ENCODE assay signal across 1 cellular context in the genomic region with DNA sequence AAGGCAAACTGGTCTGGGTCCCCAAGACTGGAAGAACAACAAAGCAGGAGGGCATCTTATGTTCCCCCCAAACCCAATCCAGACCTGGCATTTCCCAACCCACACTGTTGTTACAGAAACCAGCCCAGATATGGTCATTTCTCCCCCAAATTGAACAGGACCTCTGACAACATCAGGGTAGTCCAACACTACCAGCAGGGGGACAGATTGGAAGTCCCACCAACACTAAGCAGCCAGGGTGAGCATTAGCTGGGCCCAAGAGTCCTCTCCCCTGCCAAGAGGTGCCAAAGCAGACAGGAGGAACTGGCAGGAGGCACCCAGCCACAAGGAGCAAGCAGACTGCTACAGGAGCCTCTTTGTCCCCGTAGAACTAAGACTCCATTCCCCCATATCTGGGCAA.
TF ChIP-seq lines count a peak whose summit lies in the region.

No MANE protein-coding gene starts in this region.

TF ChIP-seq in HepG2, 621 proteins besides CTCF, POLR2A, EP300 and RAD21 (continued from another document):
- TF ChIP-seq, protein P1, sequence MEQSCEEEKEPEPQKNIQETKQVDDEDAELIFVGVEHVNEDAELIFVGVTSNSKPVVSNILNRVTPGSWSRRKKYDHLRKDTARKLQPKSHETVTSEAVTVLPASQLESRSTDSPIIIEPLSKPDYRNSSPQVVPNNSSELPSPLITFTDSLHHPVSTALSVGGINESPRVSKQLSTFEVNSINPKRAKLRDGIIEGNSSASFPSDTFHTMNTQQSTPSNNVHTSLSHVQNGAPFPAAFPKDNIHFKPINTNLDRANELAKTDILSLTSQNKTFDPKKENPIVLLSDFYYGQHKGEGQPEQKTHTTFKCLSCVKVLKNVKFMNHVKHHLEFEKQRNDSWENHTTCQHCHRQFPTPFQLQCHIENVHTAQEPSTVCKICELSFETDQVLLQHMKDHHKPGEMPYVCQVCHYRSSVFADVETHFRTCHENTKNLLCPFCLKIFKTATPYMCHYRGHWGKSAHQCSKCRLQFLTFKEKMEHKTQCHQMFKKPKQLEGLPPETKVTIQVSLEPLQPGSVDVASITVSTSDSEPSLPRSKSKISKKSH (CRISPR knock-in tag; IDR thresholded peaks at IDR 0.05; ENCODE audit: borderline replicate concordance): no peak
- TF ChIP-seq, protein P2, sequence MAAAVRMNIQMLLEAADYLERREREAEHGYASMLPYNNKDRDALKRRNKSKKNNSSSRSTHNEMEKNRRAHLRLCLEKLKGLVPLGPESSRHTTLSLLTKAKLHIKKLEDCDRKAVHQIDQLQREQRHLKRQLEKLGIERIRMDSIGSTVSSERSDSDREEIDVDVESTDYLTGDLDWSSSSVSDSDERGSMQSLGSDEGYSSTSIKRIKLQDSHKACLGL (CRISPR knock-in tag; IDR thresholded peaks at IDR 0.05): no peak
- TF ChIP-seq GZF1 (CRISPR knock-in tag; IDR thresholded peaks at IDR 0.05) (no peak), SMYD3 (CRISPR knock-in tag; IDR thresholded peaks at IDR 0.05) (no peak)
- TF ChIP-seq, protein P3, sequence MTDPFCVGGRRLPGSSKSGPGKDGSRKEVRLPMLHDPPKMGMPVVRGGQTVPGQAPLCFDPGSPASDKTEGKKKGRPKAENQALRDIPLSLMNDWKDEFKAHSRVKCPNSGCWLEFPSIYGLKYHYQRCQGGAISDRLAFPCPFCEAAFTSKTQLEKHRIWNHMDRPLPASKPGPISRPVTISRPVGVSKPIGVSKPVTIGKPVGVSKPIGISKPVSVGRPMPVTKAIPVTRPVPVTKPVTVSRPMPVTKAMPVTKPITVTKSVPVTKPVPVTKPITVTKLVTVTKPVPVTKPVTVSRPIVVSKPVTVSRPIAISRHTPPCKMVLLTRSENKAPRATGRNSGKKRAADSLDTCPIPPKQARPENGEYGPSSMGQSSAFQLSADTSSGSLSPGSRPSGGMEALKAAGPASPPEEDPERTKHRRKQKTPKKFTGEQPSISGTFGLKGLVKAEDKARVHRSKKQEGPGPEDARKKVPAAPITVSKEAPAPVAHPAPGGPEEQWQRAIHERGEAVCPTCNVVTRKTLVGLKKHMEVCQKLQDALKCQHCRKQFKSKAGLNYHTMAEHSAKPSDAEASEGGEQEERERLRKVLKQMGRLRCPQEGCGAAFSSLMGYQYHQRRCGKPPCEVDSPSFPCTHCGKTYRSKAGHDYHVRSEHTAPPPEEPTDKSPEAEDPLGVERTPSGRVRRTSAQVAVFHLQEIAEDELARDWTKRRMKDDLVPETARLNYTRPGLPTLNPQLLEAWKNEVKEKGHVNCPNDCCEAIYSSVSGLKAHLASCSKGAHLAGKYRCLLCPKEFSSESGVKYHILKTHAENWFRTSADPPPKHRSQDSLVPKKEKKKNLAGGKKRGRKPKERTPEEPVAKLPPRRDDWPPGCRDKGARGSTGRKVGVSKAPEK (CRISPR knock-in tag; IDR thresholded peaks at IDR 0.05; ENCODE audit: borderline replicate concordance): no peak
- TF ChIP-seq, protein P4, sequence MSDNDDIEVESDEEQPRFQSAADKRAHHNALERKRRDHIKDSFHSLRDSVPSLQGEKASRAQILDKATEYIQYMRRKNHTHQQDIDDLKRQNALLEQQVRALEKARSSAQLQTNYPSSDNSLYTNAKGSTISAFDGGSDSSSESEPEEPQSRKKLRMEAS (IDR thresholded peaks at IDR 0.05): no peak
- TF ChIP-seq, protein P5, sequence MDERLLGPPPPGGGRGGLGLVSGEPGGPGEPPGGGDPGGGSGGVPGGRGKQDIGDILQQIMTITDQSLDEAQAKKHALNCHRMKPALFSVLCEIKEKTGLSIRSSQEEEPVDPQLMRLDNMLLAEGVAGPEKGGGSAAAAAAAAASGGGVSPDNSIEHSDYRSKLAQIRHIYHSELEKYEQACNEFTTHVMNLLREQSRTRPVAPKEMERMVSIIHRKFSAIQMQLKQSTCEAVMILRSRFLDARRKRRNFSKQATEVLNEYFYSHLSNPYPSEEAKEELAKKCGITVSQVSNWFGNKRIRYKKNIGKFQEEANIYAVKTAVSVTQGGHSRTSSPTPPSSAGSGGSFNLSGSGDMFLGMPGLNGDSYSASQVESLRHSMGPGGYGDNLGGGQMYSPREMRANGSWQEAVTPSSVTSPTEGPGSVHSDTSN (CRISPR knock-in tag; IDR thresholded peaks at IDR 0.05): no peak
- TF ChIP-seq, protein P6, sequence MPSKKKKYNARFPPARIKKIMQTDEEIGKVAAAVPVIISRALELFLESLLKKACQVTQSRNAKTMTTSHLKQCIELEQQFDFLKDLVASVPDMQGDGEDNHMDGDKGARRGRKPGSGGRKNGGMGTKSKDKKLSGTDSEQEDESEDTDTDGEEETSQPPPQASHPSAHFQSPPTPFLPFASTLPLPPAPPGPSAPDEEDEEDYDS (CRISPR knock-in tag; IDR thresholded peaks at IDR 0.05): no peak
